In genomic region chr2:37390777-37391176, GRCh38 we compare ENCODE assay signal across 9 cellular contexts. TPM values are rescaled to one million over a fixed set of nuclear protein-coding genes. Genes with fewer than 3 reads are reported as not detected.
A peak's percentile ranks its signal among the peaks of the same experiment; 100 is the strongest.
DNase-seq lines count a peak whose midpoint lies in the region; ATAC-seq, FAIRE-seq and TF ChIP-seq lines count a peak whose summit lies in the region.
"Had no signal": no experiment of that assay in that cellular context is flagged by ENCODE, and none has a peak within 500 bp of the region (broad histone marks: within the 10 kb centered on the region; RNA-seq: fewer than 3 reads in every experiment).

No MANE protein-coding gene starts in this region.

- H3K4me3 ChIP-seq in osteoblast (ENCODE audit: insufficient read depth, low read length) (no peak overlapping the region), small intestine (ENCODE audit: low read depth in 1 of 2, low read length in 2 of 2) (no peak overlapping the region)

- H3K27ac ChIP-seq in osteoblast (ENCODE audit: low read depth, low read length) (peak overlapping the region; percentile 77), small intestine (ENCODE audit: low read depth in 1 of 2, low read length in 1 of 2) (peak overlapping the region in 1 of 2 donors; percentile 67)

- no peaks in the 10 kb centered on the region for H4K20me1 ChIP-seq in osteoblast (ENCODE audit: insufficient read depth, low read length)

- H2AFZ ChIP-seq in osteoblast (ENCODE audit: low read length) = no peak overlapping the region

- no peaks in the 10 kb centered on the region for H3K27me3 Mint-ChIP-seq in activated T-helper 17 cell treated with anti-CD3 and anti-CD28 coated beads, Interleukin-2, amount 50 U/mL, for 72 hours

- DNase-seq in osteoblast (ENCODE audit: insufficient read length, low spot score, missing footprints) (no peak), cardiac septum (ENCODE audit: low spot score) (no peak), small intestine (no peak), NCI-H748 (lab: John Stamatoyannopoulos, UW; ENCODE audit: unreplicated experiment) (no peak), medulla oblongata (ENCODE audit: extremely low spot score) (no peak)
- DNase-seq: GF-D8 had no signal

- H3K27ac Mint-ChIP-seq in activated T-helper 17 cell treated with anti-CD3 and anti-CD28 coated beads, Interleukin-2, amount 50 U/mL, for 72 hours = no peak overlapping the region

- peaks cover 17% of the 10 kb centered on the region for H3K4me1 Mint-ChIP-seq in activated T-helper 17 cell treated with anti-CD3 and anti-CD28 coated beads, Interleukin-2, amount 50 U/mL, for 72 hours

- intact Hi-C loops in cardiac septum (cut with DNase I) = loop anchor here (2.0 to 10.0 kb wide), 2 partner anchors 48 to 884 kb away; no protein-coding TSS in a partner anchor

- H3K9me3 ChIP-seq in osteoblast (ENCODE audit: low read depth, low read length) (no peaks in the 10 kb centered on the region), small intestine (ENCODE audit: control insufficient read depth, low read depth) (no peaks in the 10 kb centered on the region)

- ATAC-seq in GM18502 (IDR thresholded peaks at IDR 0.05; ENCODE audit: poor library complexity, unreplicated experiment) (peak; percentile 7), HG02943 (IDR thresholded peaks at IDR 0.05; ENCODE audit: low read depth, unreplicated experiment) (peak; percentile 6)
- ATAC-seq in activated T-helper 17 cell treated with anti-CD3 and anti-CD28 coated beads, Interleukin-2, amount 50 U/mL, for 72 hours (replicated peaks) = peak; percentile 31

- no peak overlapping the region for H3K4me3 Mint-ChIP-seq in activated T-helper 17 cell treated with anti-CD3 and anti-CD28 coated beads, Interleukin-2, amount 50 U/mL, for 72 hours

- H3K4me1 ChIP-seq in osteoblast (ENCODE audit: insufficient read depth, low read length) (peaks cover 49% of the 10 kb centered on the region), small intestine (ENCODE audit: control insufficient read depth in 2 of 2, insufficient read depth in 1 of 2, low read depth in 1 of 2, low read length in 1 of 2) (peaks cover 0 to 7% of the 10 kb centered on the region in 2 donors)

- no peak for TF ChIP-seq CTCF in osteoblast (IDR thresholded peaks at IDR 0.05; ENCODE audit: extremely low read depth, low read depth, low read length)

- H3K27me3 ChIP-seq in osteoblast (ENCODE audit: insufficient read depth, low read length) (no peaks in the 10 kb centered on the region), small intestine (ENCODE audit: control insufficient read depth in 2 of 2, insufficient read depth in 2 of 2, low read length in 2 of 2) (no peaks in the 10 kb centered on the region)

- no peaks in the 10 kb centered on the region for H3K36me3 Mint-ChIP-seq in activated T-helper 17 cell treated with anti-CD3 and anti-CD28 coated beads, Interleukin-2, amount 50 U/mL, for 72 hours (ENCODE audit: low read depth)

- no peak for FAIRE-seq in small intestine (lab: Jason Lieb, UNC)

- WGBS in small intestine, 3 donors = 59 to 64% (median 61%) methylated on average over 2 of the region's 2 CpGs

- no peaks in the 10 kb centered on the region for H3K36me3 ChIP-seq in osteoblast (ENCODE audit: insufficient read depth, low read length)
- H3K36me3 ChIP-seq in small intestine (ENCODE audit: control insufficient read depth in 2 of 2, insufficient read depth in 2 of 2, low read length in 2 of 2) = no peaks in the 10 kb centered on the region

- H3K4me2 ChIP-seq in osteoblast (ENCODE audit: insufficient read depth, low read length) = peak overlapping the region; percentile 52

- H3K9me3 Mint-ChIP-seq in activated T-helper 17 cell treated with anti-CD3 and anti-CD28 coated beads, Interleukin-2, amount 50 U/mL, for 72 hours = no peaks in the 10 kb centered on the region

- no peaks in the 10 kb centered on the region for H3K79me2 ChIP-seq in osteoblast (ENCODE audit: insufficient read depth, low read length)

RNA-seq across cellular contexts. Expression of gene QPCT, which starts 46.3 kb away (rescaled TPM):
- total RNA-seq in activated T-helper 17 cell treated with anti-CD3 and anti-CD28 coated beads, Interleukin-2, amount 50 U/mL, for 72 hours = under 1 TPM; 0.53 to 0.71 TPM
- total RNA-seq in osteoblast (25.0 and 25.7 TPM in 2 replicates), cardiac septum (5.2 TPM)
- polyA plus RNA-seq in small intestine = 1 to 10 TPM in 2 of 3 donors, under 1 TPM in 1; 0.67 to 2.7 (median 1.9) TPM
